In genomic region chr3:100333970-100334339, GRCh38 we compare ENCODE assay signal across 8 cellular contexts. TPM values are rescaled to one million over a fixed set of nuclear protein-coding genes. Genes with fewer than 3 reads are reported as not detected.
DNase-seq lines count a peak whose midpoint lies in the region; ATAC-seq and TF ChIP-seq lines count a peak whose summit lies in the region.

No MANE protein-coding gene starts in this region.

- peaks cover 10% of the 10 kb centered on the region for H3K79me2 ChIP-seq in SU-DHL-6 (ENCODE audit: insufficient read depth, low read length)

- no peaks in the 10 kb centered on the region for H4K20me1 ChIP-seq in SU-DHL-6 (ENCODE audit: low read depth, low read length)

- WGBS in psoas muscle, 3 donors: 58 to 67% (median 59%) methylated on average over 9 of the region's 9 CpGs

- no peaks in the 10 kb centered on the region for H3K9me2 ChIP-seq in SU-DHL-6 (replicated peaks; ENCODE audit: insufficient read depth, low read length)

- no peaks in the 10 kb centered on the region for H3K27me3 ChIP-seq in GM06990 (replicated peaks; ENCODE audit: control insufficient read depth, insufficient read depth, low read length)
- no peaks in the 10 kb centered on the region for H3K27me3 ChIP-seq in SU-DHL-6 (ENCODE audit: low read length)
- H3K27me3 ChIP-seq in psoas muscle (ENCODE audit: insufficient read depth in 3 of 3, low read length in 2 of 3): no peaks in the 10 kb centered on the region

- no peak overlapping the region for H3K27ac ChIP-seq in SU-DHL-6 (ENCODE audit: low read depth, low read length)
- peak overlapping the region; percentile 92 for H3K27ac ChIP-seq in psoas muscle

- peak overlapping the region; percentile 88 for H3K4me3 ChIP-seq in GM06990 (replicated peaks; ENCODE audit: low read depth, low read length)
- peak overlapping the region; percentile 67 for H3K4me3 ChIP-seq in SU-DHL-6 (ENCODE audit: insufficient read depth, low read length, poor library complexity, severe bottlenecking)
- H3K4me3 ChIP-seq in fibroblast of pulmonary artery (replicated peaks; ENCODE audit: low read depth, low read length): peak overlapping the region; percentile 58
- peak overlapping the region; percentile 83 for H3K4me3 ChIP-seq in psoas muscle

- no peaks in the 10 kb centered on the region for H3K36me3 ChIP-seq in GM06990 (ENCODE audit: control insufficient read depth, insufficient read depth, low read length)
- no peaks in the 10 kb centered on the region for H3K36me3 ChIP-seq in SU-DHL-6 (ENCODE audit: low read length)
- peaks cover 0 to 3% of the 10 kb centered on the region in 2 donors for H3K36me3 ChIP-seq in psoas muscle (ENCODE audit: insufficient read depth in 1 of 2, low read depth in 1 of 2)

- H3K9ac ChIP-seq in SU-DHL-6 (ENCODE audit: low read length): peak overlapping the region; percentile 74

- H3K9me3 ChIP-seq in SU-DHL-6 (ENCODE audit: insufficient read depth, low read length) (no peaks in the 10 kb centered on the region), psoas muscle (no peaks in the 10 kb centered on the region)

- DNase-seq in GM06990 (ENCODE audit: extremely low read depth, insufficient read length) (no peak), fibroblast of pulmonary artery (ENCODE audit: low read depth) (no peak), psoas muscle (no peak), superior temporal gyrus (ENCODE audit: extremely low spot score) (no peak), HCEC 1CT (no peak), iPS-NIHi11 (ENCODE audit: low spot score) (no peak), DMS53 (lab: John Stamatoyannopoulos, UW) (no peak)

- intact Hi-C loops in psoas muscle (cut with DNase I): loop anchor here in 1 of 2 donors (10.0 kb wide), 1 partner anchor 499 kb away; no protein-coding TSS in a partner anchor

- H3F3A ChIP-seq in SU-DHL-6 (ENCODE audit: insufficient read depth): peaks cover 9% of the 10 kb centered on the region; the same call in 1 of the 2 replicates

- no peak for TF ChIP-seq CTCF in GM06990 (IDR thresholded peaks at IDR 0.05; ENCODE audit: insufficient read depth, low read length, poor library complexity, severe bottlenecking)
- TF ChIP-seq CTCF in SU-DHL-6 (IDR thresholded peaks at IDR 0.05; ENCODE audit: insufficient read depth, low read length, poor library complexity, severe bottlenecking): no peak
- TF ChIP-seq CTCF in fibroblast of pulmonary artery (IDR thresholded peaks at IDR 0.05; ENCODE audit: low read length, missing control alignments): no peak
- no peak for TF ChIP-seq CTCF in psoas muscle (IDR thresholded peaks at IDR 0.05)

- peaks cover 8% of the 10 kb centered on the region for H3K4me1 ChIP-seq in psoas muscle

- peak overlapping the region; percentile 97 for H2AFZ ChIP-seq in SU-DHL-6 (ENCODE audit: low read depth, low read length, severe bottlenecking)

- peak in 3 of 4 donors; percentile 18 to 31 (median 24) for ATAC-seq in psoas muscle

- H3K4me2 ChIP-seq in SU-DHL-6 (ENCODE audit: low read depth, low read length, poor library complexity, severe bottlenecking): peak overlapping the region; percentile 96

RNA-seq across cellular contexts. Expression of gene NIT2, which starts 0.6 kb away (rescaled TPM):
- 10 to 100 TPM; 36.8 to 60.7 (median 44.3) TPM for total RNA-seq in psoas muscle
- polyA plus RNA-seq in psoas muscle: 10 to 100 TPM; 15.3 to 25.3 (median 25.1) TPM
